ENCODE assay signal across 20 cellular contexts in the genomic region with DNA sequence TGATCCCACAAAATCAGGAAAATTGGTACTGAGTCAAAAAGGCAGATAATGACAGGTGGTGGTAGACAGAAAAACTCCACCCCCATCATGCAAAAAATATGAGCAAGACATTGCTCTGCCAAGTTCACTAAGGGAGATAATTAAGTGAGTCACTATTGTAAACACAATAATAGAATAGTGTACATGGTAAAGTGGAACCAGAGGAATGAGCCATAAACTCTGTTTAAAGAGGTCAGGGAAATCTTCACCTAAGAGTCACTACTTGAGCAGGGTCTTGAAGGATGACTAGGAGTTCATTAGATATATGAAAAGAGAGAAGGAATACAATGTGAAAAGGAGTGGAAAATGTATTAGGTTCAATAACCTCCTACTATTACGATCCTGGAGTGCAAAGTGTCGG.
A peak's percentile ranks its signal among the peaks of the same experiment; 100 is the strongest.
DNase-seq lines count a peak whose midpoint lies in the region; ATAC-seq, FAIRE-seq and TF ChIP-seq lines count a peak whose summit lies in the region.
"Had no signal": no experiment of that assay in that cellular context is flagged by ENCODE, and none has a peak within 500 bp of the region (broad histone marks: within the 10 kb centered on the region; RNA-seq: fewer than 3 reads in every experiment).

No MANE protein-coding gene starts in this region.

- BruUV-seq in Calu3 (replicated peaks; lab: Mats Ljungman, UMichigan) = no TSS peak

- CTCF ChIA-PET in Calu3 (lab: Charles Lee) = no interaction called here

- peak overlapping the region; percentile 2 for H3K4me3 Mint-ChIP-seq in Calu3 (ENCODE audit: low read depth, unreplicated experiment)
- H3K4me3 Mint-ChIP-seq: activated CD4-positive, alpha-beta memory T cell treated with anti-CD3 and anti-CD28 coated beads, Interleukin-2, amount 10 ng/mL, durations not matched to agents 7 days and 5 days; activated naive CD8-positive, alpha-beta T cell treated with anti-CD3 and anti-CD28 coated beads for 36 hours; memory B cell; natural killer cell treated with Interleukin-12 subunit alpha and Interleukin-12 subunit beta and Interleukin-15 and Interleukin-18, amount 100 ng/mL, for 72 hours had no signal

- no peaks in the 10 kb centered on the region for H3K9me3 Mint-ChIP-seq in Calu3 (ENCODE audit: low read depth, unreplicated experiment)
- H3K9me3 Mint-ChIP-seq: activated naive CD8-positive, alpha-beta T cell treated with anti-CD3 and anti-CD28 coated beads for 36 hours; memory B cell had no signal

- peaks cover 46% of the 10 kb centered on the region for H3K4me1 Mint-ChIP-seq in Calu3 (ENCODE audit: low read depth, unreplicated experiment)
- H3K4me1 Mint-ChIP-seq: activated CD4-positive, alpha-beta memory T cell treated with anti-CD3 and anti-CD28 coated beads, Interleukin-2, amount 10 ng/mL, durations not matched to agents 7 days and 5 days; activated naive CD8-positive, alpha-beta T cell treated with anti-CD3 and anti-CD28 coated beads for 36 hours; memory B cell had no signal

- no peaks in the 10 kb centered on the region for H3K4me1 ChIP-seq in foreskin keratinocyte
- H3K4me1 ChIP-seq: BLaER1, heart left ventricle had no signal

- no peak for FAIRE-seq in GM12892 (lab: Jason Lieb, UNC)
- FAIRE-seq: keratinocyte had no signal

- peak overlapping the region; percentile 11 for H3K27ac Mint-ChIP-seq in Calu3 (ENCODE audit: unreplicated experiment)
- H3K27ac Mint-ChIP-seq: activated CD4-positive, alpha-beta memory T cell treated with anti-CD3 and anti-CD28 coated beads, Interleukin-2, amount 10 ng/mL, durations not matched to agents 7 days and 5 days; activated naive CD8-positive, alpha-beta T cell treated with anti-CD3 and anti-CD28 coated beads for 36 hours; memory B cell; natural killer cell treated with Interleukin-12 subunit alpha and Interleukin-12 subunit beta and Interleukin-15 and Interleukin-18, amount 100 ng/mL, for 72 hours; progenitor cell of endocrine pancreas had no signal

- TF ChIP-seq POLR2A in GM12892 (IDR thresholded peaks at IDR 0.05; ENCODE audit: low read depth, low read length) = no peak

- H3K36me3 Mint-ChIP-seq in Calu3 (ENCODE audit: insufficient read depth, unreplicated experiment) = no peaks in the 10 kb centered on the region
- H3K36me3 Mint-ChIP-seq: activated naive CD8-positive, alpha-beta T cell treated with anti-CD3 and anti-CD28 coated beads for 36 hours; memory B cell had no signal

- intact Hi-C loops in Calu3 (cut with micrococcal nuclease; ENCODE audit: unreplicated experiment) = loop anchor here (5.0 kb wide), 3 partner anchors 112 to 347 kb away; no protein-coding TSS in a partner anchor

- H3K27ac ChIP-seq in foreskin keratinocyte = no peak overlapping the region
- H3K27ac ChIP-seq: BLaER1, heart left ventricle, WERI-Rb-1 had no signal

- no peaks in the 10 kb centered on the region for H3K27me3 ChIP-seq in foreskin keratinocyte
- H3K27me3 ChIP-seq: BLaER1, heart left ventricle had no signal

- DNase-seq in Calu3 (peak; percentile 13), H4 (ENCODE audit: low spot score) (peak; percentile 57), RKO (ENCODE audit: low spot score) (peak; percentile 3), foreskin keratinocyte (peak; percentile 43 to 52), GM12892 (ENCODE audit: insufficient read length) (no peak)
- DNase-seq in stimulated activated CD4-positive, alpha-beta T cell treated with anti-CD3 and anti-CD28 coated beads, Interleukin-4, amount 100 ng/mL, for 4 hours = no peak
- DNase-seq: activated CD4-positive, alpha-beta memory T cell treated with anti-CD3 and anti-CD28 coated beads, Interleukin-2, amount 10 ng/mL, durations not matched to agents 7 days and 5 days; activated naive CD8-positive, alpha-beta T cell treated with anti-CD3 and anti-CD28 coated beads for 36 hours; activated T-cell treated with anti-CD3 and anti-CD28 coated beads, Interleukin-2, amount 50 U/mL, for 48 hours; dermis blood vessel endothelial cell; heart left ventricle; NCI-H187; T-helper 1 cell; WERI-Rb-1 had no signal

- TF ChIP-seq CTCF in Calu3 (IDR thresholded peaks at IDR 0.05; ENCODE audit: unreplicated experiment) = no peak
- TF ChIP-seq CTCF in foreskin keratinocyte (conservative IDR thresholded peaks at IDR 0.05) = no peak

- ATAC-seq in foreskin keratinocyte (peak; percentile 77), HG03108 (IDR thresholded peaks at IDR 0.05; ENCODE audit: unreplicated experiment) (no peak)
- ATAC-seq: heart left ventricle; natural killer cell treated with Interleukin-12 subunit alpha and Interleukin-12 subunit beta and Interleukin-15 and Interleukin-18, amount 100 ng/mL, for 72 hours had no signal

- H3K27me3 Mint-ChIP-seq in Calu3 (ENCODE audit: unreplicated experiment) = no peaks in the 10 kb centered on the region
- H3K27me3 Mint-ChIP-seq: activated CD4-positive, alpha-beta memory T cell treated with anti-CD3 and anti-CD28 coated beads, Interleukin-2, amount 10 ng/mL, durations not matched to agents 7 days and 5 days; activated naive CD8-positive, alpha-beta T cell treated with anti-CD3 and anti-CD28 coated beads for 36 hours; natural killer cell treated with Interleukin-12 subunit alpha and Interleukin-12 subunit beta and Interleukin-15 and Interleukin-18, amount 100 ng/mL, for 72 hours; progenitor cell of endocrine pancreas had no signal

Comparison
In these comparisons a context has a peak if more than half of its experiments do, and no peak if none do; other contexts are left out.
1. DNase-seq: peak in Calu3 (single experiment), H4 (single experiment), RKO (single experiment) and foreskin keratinocyte (2 of 2); none in GM12892 (single experiment) and stimulated activated CD4-positive, alpha-beta T cell treated with anti-CD3 and anti-CD28 coated beads, Interleukin-4, amount 100 ng/mL, for 4 hours (0 of 2).